1 cellular context compared by ENCODE assay signal in the genomic region with DNA sequence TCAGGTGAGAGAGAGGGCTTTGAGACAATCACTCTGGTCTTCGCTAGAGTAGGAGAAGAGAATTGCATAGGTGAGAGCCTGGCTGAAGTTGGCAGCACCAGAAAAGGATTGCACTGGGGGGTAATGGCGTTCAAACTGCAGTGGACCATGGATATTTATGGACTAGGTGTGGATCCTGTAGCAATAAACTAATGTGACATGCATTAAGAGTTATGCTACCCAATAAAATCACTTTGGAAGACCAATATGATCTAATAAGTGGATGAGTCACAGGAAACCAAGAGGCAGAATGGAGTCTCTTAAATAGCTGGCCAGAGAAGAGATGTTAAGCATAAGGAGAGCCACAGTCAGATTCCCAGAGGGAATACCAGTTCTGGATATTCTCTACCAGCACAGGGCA.
TF ChIP-seq lines count a peak whose summit lies in the region.

No MANE protein-coding gene starts in this region.

TF ChIP-seq in SK-N-SH, 30 proteins besides CTCF, POLR2A, EP300 and RAD21 (continued from another document):
- no peak for TF ChIP-seq ELF1 (IDR thresholded peaks at IDR 0.05)
- no peak for TF ChIP-seq FOXJ3 (CRISPR knock-in tag; IDR thresholded peaks at IDR 0.05)
- no peak for TF ChIP-seq GATA2 (CRISPR knock-in tag; IDR thresholded peaks at IDR 0.05)
- no peak for TF ChIP-seq EZH2phosphoT487 (IDR thresholded peaks at IDR 0.05; ENCODE audit: borderline replicate concordance, low read depth)
- no peak for TF ChIP-seq NRF1 (IDR thresholded peaks at IDR 0.05; ENCODE audit: low read depth, low read length)
- TF ChIP-seq, protein P1, sequence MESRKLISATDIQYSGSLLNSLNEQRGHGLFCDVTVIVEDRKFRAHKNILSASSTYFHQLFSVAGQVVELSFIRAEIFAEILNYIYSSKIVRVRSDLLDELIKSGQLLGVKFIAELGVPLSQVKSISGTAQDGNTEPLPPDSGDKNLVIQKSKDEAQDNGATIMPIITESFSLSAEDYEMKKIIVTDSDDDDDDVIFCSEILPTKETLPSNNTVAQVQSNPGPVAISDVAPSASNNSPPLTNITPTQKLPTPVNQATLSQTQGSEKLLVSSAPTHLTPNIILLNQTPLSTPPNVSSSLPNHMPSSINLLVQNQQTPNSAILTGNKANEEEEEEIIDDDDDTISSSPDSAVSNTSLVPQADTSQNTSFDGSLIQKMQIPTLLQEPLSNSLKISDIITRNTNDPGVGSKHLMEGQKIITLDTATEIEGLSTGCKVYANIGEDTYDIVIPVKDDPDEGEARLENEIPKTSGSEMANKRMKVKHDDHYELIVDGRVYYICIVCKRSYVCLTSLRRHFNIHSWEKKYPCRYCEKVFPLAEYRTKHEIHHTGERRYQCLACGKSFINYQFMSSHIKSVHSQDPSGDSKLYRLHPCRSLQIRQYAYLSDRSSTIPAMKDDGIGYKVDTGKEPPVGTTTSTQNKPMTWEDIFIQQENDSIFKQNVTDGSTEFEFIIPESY (IDR thresholded peaks at IDR 0.05; ENCODE audit: borderline replicate concordance, low read depth): peak; percentile 45; the same call in 1 of the 2 replicates
- TF ChIP-seq, protein P2, sequence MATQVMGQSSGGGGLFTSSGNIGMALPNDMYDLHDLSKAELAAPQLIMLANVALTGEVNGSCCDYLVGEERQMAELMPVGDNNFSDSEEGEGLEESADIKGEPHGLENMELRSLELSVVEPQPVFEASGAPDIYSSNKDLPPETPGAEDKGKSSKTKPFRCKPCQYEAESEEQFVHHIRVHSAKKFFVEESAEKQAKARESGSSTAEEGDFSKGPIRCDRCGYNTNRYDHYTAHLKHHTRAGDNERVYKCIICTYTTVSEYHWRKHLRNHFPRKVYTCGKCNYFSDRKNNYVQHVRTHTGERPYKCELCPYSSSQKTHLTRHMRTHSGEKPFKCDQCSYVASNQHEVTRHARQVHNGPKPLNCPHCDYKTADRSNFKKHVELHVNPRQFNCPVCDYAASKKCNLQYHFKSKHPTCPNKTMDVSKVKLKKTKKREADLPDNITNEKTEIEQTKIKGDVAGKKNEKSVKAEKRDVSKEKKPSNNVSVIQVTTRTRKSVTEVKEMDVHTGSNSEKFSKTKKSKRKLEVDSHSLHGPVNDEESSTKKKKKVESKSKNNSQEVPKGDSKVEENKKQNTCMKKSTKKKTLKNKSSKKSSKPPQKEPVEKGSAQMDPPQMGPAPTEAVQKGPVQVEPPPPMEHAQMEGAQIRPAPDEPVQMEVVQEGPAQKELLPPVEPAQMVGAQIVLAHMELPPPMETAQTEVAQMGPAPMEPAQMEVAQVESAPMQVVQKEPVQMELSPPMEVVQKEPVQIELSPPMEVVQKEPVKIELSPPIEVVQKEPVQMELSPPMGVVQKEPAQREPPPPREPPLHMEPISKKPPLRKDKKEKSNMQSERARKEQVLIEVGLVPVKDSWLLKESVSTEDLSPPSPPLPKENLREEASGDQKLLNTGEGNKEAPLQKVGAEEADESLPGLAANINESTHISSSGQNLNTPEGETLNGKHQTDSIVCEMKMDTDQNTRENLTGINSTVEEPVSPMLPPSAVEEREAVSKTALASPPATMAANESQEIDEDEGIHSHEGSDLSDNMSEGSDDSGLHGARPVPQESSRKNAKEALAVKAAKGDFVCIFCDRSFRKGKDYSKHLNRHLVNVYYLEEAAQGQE (IDR thresholded peaks at IDR 0.05; ENCODE audit: low read depth, low read length): peak; percentile 29; the same call in 1 of the 2 replicates
- TF ChIP-seq RXRA (IDR thresholded peaks at IDR 0.05; ENCODE audit: borderline replicate concordance, low read depth): no peak
- peak; percentile 75; the same call in 1 of the 2 replicates for TF ChIP-seq FOSL2 (IDR thresholded peaks at IDR 0.05; ENCODE audit: borderline replicate concordance, low read depth)
- TF ChIP-seq FOXM1 (IDR thresholded peaks at IDR 0.05; ENCODE audit: low read depth): peak; percentile 88
- peak; percentile 67; the same call in 1 of the 2 replicates for TF ChIP-seq SIN3A (IDR thresholded peaks at IDR 0.05; ENCODE audit: borderline replicate concordance, low read depth, low read length)
- peak; percentile 63 for TF ChIP-seq NFIC (IDR thresholded peaks at IDR 0.05; ENCODE audit: borderline replicate concordance)
- TF ChIP-seq, protein P3, sequence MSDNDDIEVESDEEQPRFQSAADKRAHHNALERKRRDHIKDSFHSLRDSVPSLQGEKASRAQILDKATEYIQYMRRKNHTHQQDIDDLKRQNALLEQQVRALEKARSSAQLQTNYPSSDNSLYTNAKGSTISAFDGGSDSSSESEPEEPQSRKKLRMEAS (IDR thresholded peaks at IDR 0.05; ENCODE audit: low read depth): no peak
- TF ChIP-seq MEF2A (IDR thresholded peaks at IDR 0.05; ENCODE audit: borderline replicate concordance, low read depth): peak; percentile 54; the same call in 1 of the 2 replicates
- no peak for TF ChIP-seq RCOR1 (IDR thresholded peaks at IDR 0.05; ENCODE audit: low read length)
- TF ChIP-seq TCF12 (IDR thresholded peaks at IDR 0.05): peak; percentile 94
- TF ChIP-seq MXI1 (IDR thresholded peaks at IDR 0.05; ENCODE audit: low read depth, low read length): no peak
- no peak for TF ChIP-seq YY1 (IDR thresholded peaks at IDR 0.05; ENCODE audit: low read depth)
- TF ChIP-seq POLR2AphosphoS5 (IDR thresholded peaks at IDR 0.05; ENCODE audit: low read depth, low read length): peak; percentile 79
- TF ChIP-seq RFX5 (IDR thresholded peaks at IDR 0.05; ENCODE audit: low read length): no peak
- TF ChIP-seq, protein P4, sequence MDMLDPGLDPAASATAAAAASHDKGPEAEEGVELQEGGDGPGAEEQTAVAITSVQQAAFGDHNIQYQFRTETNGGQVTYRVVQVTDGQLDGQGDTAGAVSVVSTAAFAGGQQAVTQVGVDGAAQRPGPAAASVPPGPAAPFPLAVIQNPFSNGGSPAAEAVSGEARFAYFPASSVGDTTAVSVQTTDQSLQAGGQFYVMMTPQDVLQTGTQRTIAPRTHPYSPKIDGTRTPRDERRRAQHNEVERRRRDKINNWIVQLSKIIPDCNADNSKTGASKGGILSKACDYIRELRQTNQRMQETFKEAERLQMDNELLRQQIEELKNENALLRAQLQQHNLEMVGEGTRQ (IDR thresholded peaks at IDR 0.05; ENCODE audit: borderline replicate concordance, low read depth, low read length): no peak
- TF ChIP-seq TAF1 (IDR thresholded peaks at IDR 0.05; ENCODE audit: borderline replicate concordance, low read depth, low read length): peak; percentile 13; the same call in 1 of the 2 replicates
- peak; percentile 31; the same call in 1 of the 2 replicates for TF ChIP-seq GABPA (IDR thresholded peaks at IDR 0.05; ENCODE audit: low read depth)
- TF ChIP-seq SMC3 (IDR thresholded peaks at IDR 0.05; ENCODE audit: low read depth, low read length): no peak
- TF ChIP-seq, protein P5, sequence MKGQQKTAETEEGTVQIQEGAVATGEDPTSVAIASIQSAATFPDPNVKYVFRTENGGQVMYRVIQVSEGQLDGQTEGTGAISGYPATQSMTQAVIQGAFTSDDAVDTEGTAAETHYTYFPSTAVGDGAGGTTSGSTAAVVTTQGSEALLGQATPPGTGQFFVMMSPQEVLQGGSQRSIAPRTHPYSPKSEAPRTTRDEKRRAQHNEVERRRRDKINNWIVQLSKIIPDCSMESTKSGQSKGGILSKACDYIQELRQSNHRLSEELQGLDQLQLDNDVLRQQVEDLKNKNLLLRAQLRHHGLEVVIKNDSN (IDR thresholded peaks at IDR 0.05; ENCODE audit: borderline replicate concordance, low read depth): no peak
